In the genomic region with DNA sequence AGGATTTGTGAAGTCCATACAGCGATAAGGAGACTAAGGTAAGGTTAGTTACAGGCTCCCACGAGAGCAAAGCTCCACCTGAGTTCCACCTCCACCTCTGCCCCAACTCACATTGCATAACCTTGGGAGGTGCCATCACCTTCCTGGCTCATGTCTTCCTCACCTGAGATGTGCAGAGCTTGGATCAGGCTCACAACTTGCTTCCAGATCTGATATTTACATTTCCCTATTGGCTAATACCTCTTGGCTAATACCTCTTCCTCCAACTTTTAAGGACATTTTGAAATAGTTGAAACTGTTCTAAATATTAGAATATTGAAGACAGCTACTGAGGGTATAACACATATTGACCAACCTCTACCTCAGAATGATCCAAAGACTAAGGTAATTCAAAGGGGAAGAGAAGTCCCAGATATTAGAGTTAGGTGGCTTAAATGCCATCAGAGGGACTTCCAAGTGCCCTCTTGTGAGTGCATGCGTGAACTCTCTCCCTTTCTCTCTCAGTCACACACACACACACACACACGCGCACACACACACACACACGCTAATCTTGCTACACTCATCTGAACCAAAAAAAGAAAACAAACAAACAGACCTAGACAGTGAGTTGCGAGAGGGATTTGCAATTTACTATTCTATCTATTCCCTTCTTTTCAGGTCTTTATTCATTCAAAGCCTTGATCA, we compare ENCODE assay signal across 16 cellular contexts.
DNase-seq lines count a peak whose midpoint lies in the region; ATAC-seq and TF ChIP-seq lines count a peak whose summit lies in the region.
"Had no signal": no experiment of that assay in that cellular context is flagged by ENCODE, and none has a peak within 500 bp of the region (broad histone marks: within the 10 kb centered on the region; RNA-seq: fewer than 3 reads in every experiment).

No MANE protein-coding gene starts in this region.

- H3K4me3 ChIP-seq in upper lobe of right lung = no peak overlapping the region
- H3K4me3 ChIP-seq: GM23338 had no signal

- H3K36me3 Mint-ChIP-seq in neural crest cell (ENCODE audit: low read depth) = no peaks in the 10 kb centered on the region
- H3K36me3 Mint-ChIP-seq: CD8-positive, alpha-beta T cell had no signal

- peaks cover 21% of the 10 kb centered on the region for H3K4me1 Mint-ChIP-seq in neural crest cell

- no peaks in the 10 kb centered on the region for H3K36me3 ChIP-seq in upper lobe of right lung

- no peaks in the 10 kb centered on the region for H3K27me3 Mint-ChIP-seq in neural crest cell (ENCODE audit: low read depth)
- H3K27me3 Mint-ChIP-seq: B cell had no signal

- no peaks in the 10 kb centered on the region for H3K9me3 ChIP-seq in upper lobe of right lung

- peak overlapping the region; percentile 90 for H3K27ac Mint-ChIP-seq in neural crest cell (ENCODE audit: unreplicated experiment)
- H3K27ac Mint-ChIP-seq: B cell; CD8-positive, alpha-beta T cell; GM23338; H9 had no signal

- ATAC-seq in left lobe of liver (peak; percentile 64), upper lobe of right lung (peak; percentile 34), HG02763 (IDR thresholded peaks at IDR 0.05; ENCODE audit: unreplicated experiment) (no peak)
- ATAC-seq: CD8-positive, alpha-beta T cell; GM23338 had no signal

- H3K27me3 ChIP-seq in upper lobe of right lung = no peaks in the 10 kb centered on the region

- H3K4me3 Mint-ChIP-seq in neural crest cell = no peak overlapping the region
- H3K4me3 Mint-ChIP-seq: B cell; CD8-positive, alpha-beta T cell; GM23338; H9 had no signal

- H3K27ac ChIP-seq in upper lobe of right lung = no peak overlapping the region

- no peaks in the 10 kb centered on the region for H3K9me3 Mint-ChIP-seq in neural crest cell
- H3K9me3 Mint-ChIP-seq: CD8-positive, alpha-beta T cell; GM23338; H9 had no signal

- intact Hi-C loops in upper lobe of right lung (cut with DNase I) = no loop called here

- H3K4me1 ChIP-seq in upper lobe of right lung = peaks cover 28% of the 10 kb centered on the region

- DNase-seq in CD1c-positive myeloid dendritic cell (ENCODE audit: extremely low spot score) = peak; percentile 17
- peak; percentile 87 for DNase-seq in left lobe of liver (ENCODE audit: low spot score)
- no peak for DNase-seq in neural crest cell (ENCODE audit: low read depth, low spot score)
- no peak for DNase-seq in upper lobe of right lung
- no peak for DNase-seq in Kasumi-1 (lab: John Stamatoyannopoulos, UW)
- no peak for DNase-seq in activated CD4-positive, alpha-beta T cell treated with anti-CD3 and anti-CD28 coated beads for 48 hours
- DNase-seq: C1 segment of cervical spinal cord; CD8-positive, alpha-beta T cell; COR-L47; DMS153; DMS79 treated with DMSO at 0.1 percent for 48 hours; EL; H9 had no signal

- TF ChIP-seq CTCF in neural crest cell (conservative IDR thresholded peaks at IDR 0.05) (no peak), upper lobe of right lung (IDR thresholded peaks at IDR 0.05) (no peak)

Comparison
In these comparisons a context has a peak if more than half of its experiments do, and no peak if none do; other contexts are left out.
1. DNase-seq: peak in CD1c-positive myeloid dendritic cell (single experiment) and left lobe of liver (single experiment); none in neural crest cell (single experiment), upper lobe of right lung (single experiment), Kasumi-1 (0 of 2) and activated CD4-positive, alpha-beta T cell treated with anti-CD3 and anti-CD28 coated beads for 48 hours (single experiment).